4 cellular contexts compared by ENCODE assay signal in genomic region chr11:107912415-107912814, GRCh38. TPM values are rescaled to one million over a fixed set of nuclear protein-coding genes. Genes with fewer than 3 reads are reported as not detected.
"Had no signal": no experiment of that assay in that cellular context is flagged by ENCODE, and none has a peak within 500 bp of the region (broad histone marks: within the 10 kb centered on the region; RNA-seq: fewer than 3 reads in every experiment).

No MANE protein-coding gene starts in this region.

RNA-seq across cellular contexts. Expression of gene RAB39A, which starts 15.8 kb away (rescaled TPM):
- total RNA-seq: HepG2, HT-29, IMR-90, K562 had no signal
- polyA plus RNA-seq: HepG2, IMR-90, K562 had no signal
